15 cellular contexts compared by ENCODE assay signal in genomic region chr4:150305995-150306394, GRCh38.
DNase-seq lines count a peak whose midpoint lies in the region; ATAC-seq, FAIRE-seq and TF ChIP-seq lines count a peak whose summit lies in the region.
"Had no signal": no experiment of that assay in that cellular context is flagged by ENCODE, and none has a peak within 500 bp of the region (broad histone marks: within the 10 kb centered on the region; RNA-seq: fewer than 3 reads in every experiment).

No MANE protein-coding gene starts in this region.

- in situ Hi-C loops in astrocyte of the cerebellum (cut with HindIII; ENCODE audit: low sequenced_read_pairs), result no loop called here
- in situ Hi-C loops in transverse colon (cut with MboI; ENCODE audit: low pct_ligation_motif_present in 1 of 4, low pct_unique_long_range_greater_than_20kb in 1 of 4, low sequenced_read_pairs in 3 of 4), result loop anchor here in 2 of 4 donors (10.0 to 25.0 kb wide), 2 partner anchors 279 to 281 kb away; partner anchors contain the start of gene MAB21L2 (in 2 of the 2)

- 40 to 53% methylated on average over 2 of the region's 2 CpGs for WGBS in transverse colon (ENCODE audit: low coverage in 1 of 2), 2 donors

- TF ChIP-seq EP300 in transverse colon (IDR thresholded peaks at IDR 0.05; ENCODE audit: low read depth), result no peak

- no peak for FAIRE-seq in frontal cortex (lab: Jason Lieb, UNC)

- H3K27me3 Mint-ChIP-seq in MCF 10A (ENCODE audit: insufficient read depth, unreplicated experiment), result no peaks in the 10 kb centered on the region

- TF ChIP-seq CTCF in MCF 10A (IDR thresholded peaks at IDR 0.05; ENCODE audit: unreplicated experiment), result no peak
- TF ChIP-seq CTCF in breast epithelium (IDR thresholded peaks at IDR 0.05), result no peak
- no peak for TF ChIP-seq CTCF in astrocyte of the cerebellum (IDR thresholded peaks at IDR 0.05; ENCODE audit: low read depth, low read length, missing control alignments)
- no peak for TF ChIP-seq CTCF in foreskin keratinocyte (conservative IDR thresholded peaks at IDR 0.05)
- TF ChIP-seq CTCF in transverse colon (IDR thresholded peaks at IDR 0.05), result no peak

- H3K9me3 ChIP-seq in breast epithelium (no peaks in the 10 kb centered on the region), transverse colon (no peaks in the 10 kb centered on the region)
- H3K9me3 ChIP-seq: colonic mucosa, gastroesophageal sphincter, tibial nerve had no signal

- peak; percentile 55 for DNase-seq in MCF 10A (ENCODE audit: unreplicated experiment)
- DNase-seq in breast epithelium (ENCODE audit: low spot score in 2 of 2), result no peak
- DNase-seq in astrocyte of the cerebellum (ENCODE audit: low read depth), result peak; percentile 65
- DNase-seq in foreskin keratinocyte, result peak; percentile 26 to 48
- no peak for DNase-seq in transverse colon
- DNase-seq in NCI-H2081 (lab: John Stamatoyannopoulos, UW), result no peak
- DNase-seq in frontal cortex (ENCODE audit: low spot score in 2 of 2), result no peak
- DNase-seq in posterior cingulate gyrus, result no peak
- DNase-seq: activated naive CD4-positive, alpha-beta T cell; colonic mucosa; NCI-H345 had no signal

- peaks cover 21% of the 10 kb centered on the region for H3K4me1 Mint-ChIP-seq in MCF 10A (ENCODE audit: insufficient read depth, unreplicated experiment)

- no peaks in the 10 kb centered on the region for H3K4me1 ChIP-seq in breast epithelium
- H3K4me1 ChIP-seq in foreskin keratinocyte, result peaks cover 37% of the 10 kb centered on the region
- H3K4me1 ChIP-seq in transverse colon, result peaks cover 0 to 14% (median 2%) of the 10 kb centered on the region in 4 donors
- H3K4me1 ChIP-seq: colonic mucosa, tibial nerve had no signal

- CTCF ChIA-PET in MCF 10A (lab: Yijun Ruan, JAX), result interaction anchor here (0.6 to 1.5 kb wide), 4 partner anchors 8 to 559 kb away, joined by 3 to 9 read pairs (median 4); no protein-coding TSS in a partner anchor

- peak overlapping the region; percentile 98 for H3K27ac Mint-ChIP-seq in MCF 10A (ENCODE audit: low read depth, unreplicated experiment)

- intact Hi-C loops in MCF 10A (cut with micrococcal nuclease), result no loop called here
- intact Hi-C loops in breast epithelium (cut with DNase I; ENCODE audit: low total_unique reads), result no loop called here
- intact Hi-C loops in transverse colon (cut with DNase I; ENCODE audit: low total_unique reads), result no loop called here
- intact Hi-C loops in posterior cingulate gyrus (cut with DNase I), result no loop called here

- H3K36me3 ChIP-seq in breast epithelium (no peaks in the 10 kb centered on the region), transverse colon (no peaks in the 10 kb centered on the region)
- H3K36me3 ChIP-seq: colonic mucosa had no signal

- POLR2A ChIA-PET in MCF 10A (lab: Yijun Ruan, JAX), result interaction anchor here (0.6 to 1.2 kb wide), 4 partner anchors 37 to 561 kb away, joined by 3 to 7 read pairs (median 4); no protein-coding TSS in a partner anchor

- peak; percentile 46 for ATAC-seq in foreskin keratinocyte
- ATAC-seq: gastroesophageal sphincter had no signal

- H3K27me3 ChIP-seq in breast epithelium, result no peaks in the 10 kb centered on the region
- no peaks in the 10 kb centered on the region for H3K27me3 ChIP-seq in foreskin keratinocyte
- H3K27me3 ChIP-seq in transverse colon, result no peaks in the 10 kb centered on the region
- H3K27me3 ChIP-seq: colonic mucosa, gastroesophageal sphincter, tibial nerve had no signal

- no peak for TF ChIP-seq POLR2A in breast epithelium (IDR thresholded peaks at IDR 0.05)
- TF ChIP-seq POLR2A in transverse colon (IDR thresholded peaks at IDR 0.05), result no peak

- BruUV-seq in MCF 10A (replicated peaks; lab: Mats Ljungman, UMichigan), result no TSS peak

- H3K27ac ChIP-seq in breast epithelium, result no peak overlapping the region
- H3K27ac ChIP-seq in foreskin keratinocyte, result peak overlapping the region; percentile 13
- peak overlapping the region; percentile 35 to 61 (median 42) for H3K27ac ChIP-seq in transverse colon
- H3K27ac ChIP-seq: 22Rv1, colonic mucosa, gastroesophageal sphincter, tibial nerve had no signal

- H3K4me3 Mint-ChIP-seq in MCF 10A (ENCODE audit: unreplicated experiment), result peak overlapping the region; percentile 48
- H3K4me3 Mint-ChIP-seq: neural crest cell had no signal

- peaks cover 6% of the 10 kb centered on the region for H3K36me3 Mint-ChIP-seq in MCF 10A (ENCODE audit: insufficient read depth, unreplicated experiment)

- H3K4me3 ChIP-seq in breast epithelium, result no peak overlapping the region
- H3K4me3 ChIP-seq in astrocyte of the cerebellum (ENCODE audit: low read depth, low read length), result no peak overlapping the region
- no peak overlapping the region for H3K4me3 ChIP-seq in transverse colon
- H3K4me3 ChIP-seq: colonic mucosa, gastroesophageal sphincter, tibial nerve had no signal

- no peaks in the 10 kb centered on the region for H3K9me3 Mint-ChIP-seq in MCF 10A (ENCODE audit: unreplicated experiment)
- H3K9me3 Mint-ChIP-seq: neural crest cell had no signal

Comparison
In these comparisons a context has a peak if more than half of its experiments do, and no peak if none do; other contexts are left out.
1. DNase-seq: peak in MCF 10A (single experiment), astrocyte of the cerebellum (single experiment) and foreskin keratinocyte (2 of 2); none in breast epithelium (0 of 2), transverse colon (single experiment), NCI-H2081 (0 of 2), frontal cortex (0 of 2) and posterior cingulate gyrus (0 of 10).
2. H3K27ac ChIP-seq: peak in foreskin keratinocyte (single experiment) and transverse colon (4 of 4); none in breast epithelium (0 of 2).